Comparison of ENCODE assay signal across 1 cellular context in the genomic region with DNA sequence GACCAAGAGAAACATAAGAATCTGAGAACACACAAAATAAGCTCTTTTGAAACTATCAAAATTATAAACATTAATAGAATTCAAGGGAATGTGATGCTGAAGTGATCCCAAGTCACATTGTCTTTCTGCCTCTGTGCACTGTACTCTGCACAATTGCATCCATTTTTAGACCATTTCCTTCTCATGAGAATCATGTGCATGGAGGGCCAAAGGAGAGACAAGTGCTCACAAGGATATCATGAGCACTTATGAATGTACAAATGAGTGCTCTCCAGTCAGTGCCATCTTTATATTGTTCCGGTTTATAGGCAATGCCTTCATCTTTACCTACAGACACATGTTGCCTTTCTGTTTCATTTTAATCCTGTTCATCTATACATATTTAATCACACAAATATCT.
TF ChIP-seq lines count a peak whose summit lies in the region.

No MANE protein-coding gene starts in this region.

TF ChIP-seq in IMR-90, 13 proteins besides CTCF, POLR2A, EP300 and RAD21:
- TF ChIP-seq ELK1 (IDR thresholded peaks at IDR 0.05; ENCODE audit: borderline replicate concordance, low read depth, low read length), result no peak
- no peak for TF ChIP-seq SMC3 (IDR thresholded peaks at IDR 0.05; ENCODE audit: low read depth, low read length)
- TF ChIP-seq CEBPB (IDR thresholded peaks at IDR 0.05; ENCODE audit: low read depth, low read length), result no peak
- TF ChIP-seq USF2 (IDR thresholded peaks at IDR 0.05; ENCODE audit: low read depth, low read length), result no peak
- no peak for TF ChIP-seq RCOR1 (IDR thresholded peaks at IDR 0.05; ENCODE audit: insufficient replicate concordance, low read length)
- no peak for TF ChIP-seq MAZ (IDR thresholded peaks at IDR 0.05; ENCODE audit: borderline replicate concordance, low read depth, low read length)
- TF ChIP-seq CHD1 (IDR thresholded peaks at IDR 0.05; ENCODE audit: low read depth, low read length), result no peak
- no peak for TF ChIP-seq NFE2L2 (IDR thresholded peaks at IDR 0.05; ENCODE audit: low read depth, low read length)
- no peak for TF ChIP-seq FOS (IDR thresholded peaks at IDR 0.05; ENCODE audit: low read depth, low read length)
